ENCODE assay signal across 17 cellular contexts in the genomic region with DNA sequence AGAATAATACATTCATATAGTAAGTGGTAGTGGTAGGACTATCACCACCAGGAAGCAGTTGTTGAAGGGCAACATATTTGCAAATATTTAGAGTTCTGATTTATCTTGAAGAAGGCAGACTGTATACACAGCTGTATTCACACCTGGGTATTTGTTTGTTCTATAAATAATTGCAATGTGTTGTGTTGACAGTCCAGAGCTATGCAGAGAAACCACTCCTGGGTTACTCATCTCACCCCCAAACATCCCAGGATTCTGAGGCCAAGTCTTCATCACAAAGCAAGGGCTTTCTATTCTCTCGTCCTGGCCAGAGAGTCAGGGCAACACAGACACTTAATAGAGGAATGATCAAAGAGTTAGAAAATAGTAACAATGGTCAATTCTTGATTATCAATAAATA.
A peak's percentile ranks its signal among the peaks of the same experiment; 100 is the strongest.
DNase-seq lines count a peak whose midpoint lies in the region; ATAC-seq and TF ChIP-seq lines count a peak whose summit lies in the region.
"Had no signal": no experiment of that assay in that cellular context is flagged by ENCODE, and none has a peak within 500 bp of the region (broad histone marks: within the 10 kb centered on the region; RNA-seq: fewer than 3 reads in every experiment).

No MANE protein-coding gene starts in this region.

- H3K4me3 ChIP-seq in astrocyte of the spinal cord (ENCODE audit: low read depth, low read length) (no peak overlapping the region), foreskin fibroblast (ENCODE audit: low read depth in 1 of 2, low read length in 2 of 2) (no peak overlapping the region)
- H3K4me3 ChIP-seq: SJSA1 had no signal

- in situ Hi-C loops in astrocyte of the spinal cord (cut with HindIII; ENCODE audit: low sequenced_read_pairs): no loop called here
- in situ Hi-C loops in KBM-7 (cut with MboI; ENCODE audit: low pct_unique_long_range_greater_than_20kb, low sequenced_read_pairs): no loop called here

- TF ChIP-seq CTCF in astrocyte of the spinal cord (IDR thresholded peaks at IDR 0.05; ENCODE audit: low read depth, low read length) (no peak), foreskin fibroblast (IDR thresholded peaks at IDR 0.05; ENCODE audit: low read depth, low read length) (no peak)

- DNase-seq in A172 (ENCODE audit: low spot score) (peak; percentile 11), DMS53 treated with DMSO at 0.1 percent for 48 hours (lab: John Stamatoyannopoulos, UW; ENCODE audit: unreplicated experiment) (peak; percentile 98), NCI-H69 (lab: John Stamatoyannopoulos, UW) (peak; percentile 62), astrocyte of the spinal cord (ENCODE audit: low read depth, low spot score) (peak; percentile 22), KBM-7 (no peak), foreskin fibroblast (no peak), DMS79 treated with DMSO at 0.1 percent for 48 hours (lab: John Stamatoyannopoulos, UW) (no peak)
- DNase-seq: CD8-positive, alpha-beta T cell; H7; IMR-90; MV-4-11; NCI-H1417 treated with DMSO at 0.1 percent for 48 hours; NCI-H2107; NCI-H226; NCI-H82 had no signal

- no peak for ATAC-seq in GM19351 (IDR thresholded peaks at IDR 0.05; ENCODE audit: unreplicated experiment)
- ATAC-seq: CD8-positive, alpha-beta T cell had no signal

Comparison
In these comparisons a context has a peak if more than half of its experiments do, and no peak if none do; other contexts are left out.
1. DNase-seq: peak in A172 (single experiment), DMS53 treated with DMSO at 0.1 percent for 48 hours (single experiment), NCI-H69 (single experiment) and astrocyte of the spinal cord (single experiment); none in KBM-7 (single experiment), foreskin fibroblast (0 of 2) and DMS79 treated with DMSO at 0.1 percent for 48 hours (single experiment).